Comparison of ENCODE assay signal across 12 cellular contexts in genomic region chr5:88142801-88143692, GRCh38.
DNase-seq lines count a peak whose midpoint lies in the region; ATAC-seq and TF ChIP-seq lines count a peak whose summit lies in the region.
"Had no signal": no experiment of that assay in that cellular context is flagged by ENCODE, and none has a peak within 500 bp of the region (broad histone marks: within the 10 kb centered on the region; RNA-seq: fewer than 3 reads in every experiment).

No MANE protein-coding gene starts in this region.

- WGBS in urinary bladder = 9% methylated on average over 20 of the region's 20 CpGs

- H3K9me3 ChIP-seq in mucosa of rectum (ENCODE audit: control insufficient read depth in 2 of 2, low read length in 2 of 2) = no peaks in the 10 kb centered on the region
- H3K9me3 ChIP-seq: neutrophil had no signal

- peaks cover 20% of the 10 kb centered on the region for H3K4me1 Mint-ChIP-seq in activated CD4-positive, alpha-beta T cell treated with anti-CD3 and anti-CD28 coated beads, Interleukin-2, amount 10 ng/mL, durations not matched to agents 24 days and 14 days
- H3K4me1 Mint-ChIP-seq in activated CD8-positive, alpha-beta T cell treated with anti-CD3 and anti-CD28 coated beads for 36 hours (ENCODE audit: low read depth) = peaks cover 15% of the 10 kb centered on the region

- H3K9me3 Mint-ChIP-seq in activated CD4-positive, alpha-beta T cell treated with anti-CD3 and anti-CD28 coated beads, Interleukin-2, amount 10 ng/mL, durations not matched to agents 24 days and 14 days = peaks cover 9% of the 10 kb centered on the region
- H3K9me3 Mint-ChIP-seq in activated CD8-positive, alpha-beta T cell treated with anti-CD3 and anti-CD28 coated beads for 36 hours = no peaks in the 10 kb centered on the region

- peak; percentile 60 for DNase-seq in activated CD4-positive, alpha-beta T cell treated with anti-CD3 and anti-CD28 coated beads, Interleukin-2, amount 10 ng/mL, durations not matched to agents 24 days and 14 days
- no peak for DNase-seq in activated CD4-positive, alpha-beta T cell treated with anti-CD3 and anti-CD28 coated beads for 1 hour
- DNase-seq in ecto neural progenitor cell (ENCODE audit: low spot score) (peak; percentile 48), NCI-H524 (lab: John Stamatoyannopoulos, UW) (no peak)
- DNase-seq in activated CD8-positive, alpha-beta T cell treated with anti-CD3 and anti-CD28 coated beads for 36 hours = no peak
- DNase-seq: ACHN, T1000 had no signal

- H3K27ac Mint-ChIP-seq in activated CD4-positive, alpha-beta T cell treated with anti-CD3 and anti-CD28 coated beads, Interleukin-2, amount 10 ng/mL, durations not matched to agents 24 days and 14 days = no peak overlapping the region
- H3K27ac Mint-ChIP-seq in activated CD8-positive, alpha-beta T cell treated with anti-CD3 and anti-CD28 coated beads for 36 hours = no peak overlapping the region

- intact Hi-C loops in activated CD4-positive, alpha-beta T cell treated with anti-CD3 and anti-CD28 coated beads, Interleukin-2, amount 10 ng/mL, durations not matched to agents 24 days and 14 days (cut with micrococcal nuclease) = loop anchor here (2.0 to 10.0 kb wide), 4 partner anchors 59 to 538 kb away; no protein-coding TSS in a partner anchor
- intact Hi-C loops in activated CD8-positive, alpha-beta T cell treated with anti-CD3 and anti-CD28 coated beads for 36 hours (cut with micrococcal nuclease) = loop anchor here (5.0 to 10.0 kb wide), 2 partner anchors 112 to 539 kb away; no protein-coding TSS in a partner anchor

- H3K27me3 Mint-ChIP-seq in activated CD4-positive, alpha-beta T cell treated with anti-CD3 and anti-CD28 coated beads, Interleukin-2, amount 10 ng/mL, durations not matched to agents 24 days and 14 days = peaks cover 42% of the 10 kb centered on the region
- peaks cover 37% of the 10 kb centered on the region for H3K27me3 Mint-ChIP-seq in activated CD8-positive, alpha-beta T cell treated with anti-CD3 and anti-CD28 coated beads for 36 hours

- H3K4me1 ChIP-seq in mucosa of rectum (ENCODE audit: control insufficient read depth in 2 of 2, insufficient read depth in 2 of 2, low read length in 2 of 2) (peaks cover 16 to 20% of the 10 kb centered on the region in 2 donors), urinary bladder (ENCODE audit: insufficient read depth) (no peaks in the 10 kb centered on the region)

- ATAC-seq in activated CD8-positive, alpha-beta T cell treated with anti-CD3 and anti-CD28 coated beads for 36 hours = no peak
- ATAC-seq in activated CD4-positive, CD25-positive, alpha-beta regulatory T cell treated with anti-CD3 and anti-CD28 coated beads, Interleukin-2, amount 50 U/mL, for 24 hours = no peak

- H3K27ac ChIP-seq in mucosa of rectum (ENCODE audit: low read depth in 2 of 2, low read length in 2 of 2) (no peak overlapping the region), urinary bladder (ENCODE audit: low read depth) (no peak overlapping the region)
- H3K27ac ChIP-seq: cardiac muscle cell, neutrophil had no signal

- TF ChIP-seq CTCF in activated CD8-positive, alpha-beta T cell treated with anti-CD3 and anti-CD28 coated beads for 36 hours (IDR thresholded peaks at IDR 0.05) = no peak

- H3K36me3 Mint-ChIP-seq in activated CD4-positive, alpha-beta T cell treated with anti-CD3 and anti-CD28 coated beads, Interleukin-2, amount 10 ng/mL, durations not matched to agents 24 days and 14 days (ENCODE audit: low read depth) = no peaks in the 10 kb centered on the region
- H3K36me3 Mint-ChIP-seq in activated CD8-positive, alpha-beta T cell treated with anti-CD3 and anti-CD28 coated beads for 36 hours (ENCODE audit: low read depth) = no peaks in the 10 kb centered on the region

- no peak overlapping the region for H3K4me3 Mint-ChIP-seq in activated CD4-positive, alpha-beta T cell treated with anti-CD3 and anti-CD28 coated beads, Interleukin-2, amount 10 ng/mL, durations not matched to agents 24 days and 14 days
- no peak overlapping the region for H3K4me3 Mint-ChIP-seq in activated CD8-positive, alpha-beta T cell treated with anti-CD3 and anti-CD28 coated beads for 36 hours

- peaks cover 30 to 44% of the 10 kb centered on the region in 2 donors for H3K27me3 ChIP-seq in mucosa of rectum (ENCODE audit: control insufficient read depth in 2 of 2, insufficient read depth in 2 of 2, low read length in 2 of 2)

- H3K4me3 ChIP-seq in mucosa of rectum (ENCODE audit: low read length in 2 of 2) = peak overlapping the region; percentile 25 to 69
- peak overlapping the region; percentile 12 for H3K4me3 ChIP-seq in urinary bladder (ENCODE audit: low read depth, low read length)
- H3K4me3 ChIP-seq: cardiac muscle cell had no signal

- CTCF ChIA-PET in activated CD8-positive, alpha-beta T cell treated with anti-CD3 and anti-CD28 coated beads for 36 hours (lab: Charles Lee) = no interaction called here

- H3K36me3 ChIP-seq in mucosa of rectum (ENCODE audit: control insufficient read depth in 2 of 2, insufficient read depth in 2 of 2, low read length in 2 of 2) = no peaks in the 10 kb centered on the region
- H3K36me3 ChIP-seq in urinary bladder (ENCODE audit: insufficient read depth) = no peaks in the 10 kb centered on the region
- H3K36me3 ChIP-seq: cardiac muscle cell, neutrophil had no signal

- POLR2A ChIA-PET in activated CD8-positive, alpha-beta T cell treated with anti-CD3 and anti-CD28 coated beads for 36 hours (lab: Charles Lee) = no interaction called here

- peak overlapping the region; percentile 34 to 47 for H3K9ac ChIP-seq in mucosa of rectum (ENCODE audit: low read depth in 1 of 2, low read length in 2 of 2)

Comparison
In these comparisons a context has a peak if more than half of its experiments do, and no peak if none do; other contexts are left out.
1. DNase-seq: peak in activated CD4-positive, alpha-beta T cell treated with anti-CD3 and anti-CD28 coated beads, Interleukin-2, amount 10 ng/mL, durations not matched to agents 24 days and 14 days (single experiment) and ecto neural progenitor cell (single experiment); none in activated CD4-positive, alpha-beta T cell treated with anti-CD3 and anti-CD28 coated beads for 1 hour (single experiment), activated CD8-positive, alpha-beta T cell treated with anti-CD3 and anti-CD28 coated beads for 36 hours (single experiment) and NCI-H524 (0 of 2).